Comparison of ENCODE assay signal across 9 cellular contexts in the genomic region with DNA sequence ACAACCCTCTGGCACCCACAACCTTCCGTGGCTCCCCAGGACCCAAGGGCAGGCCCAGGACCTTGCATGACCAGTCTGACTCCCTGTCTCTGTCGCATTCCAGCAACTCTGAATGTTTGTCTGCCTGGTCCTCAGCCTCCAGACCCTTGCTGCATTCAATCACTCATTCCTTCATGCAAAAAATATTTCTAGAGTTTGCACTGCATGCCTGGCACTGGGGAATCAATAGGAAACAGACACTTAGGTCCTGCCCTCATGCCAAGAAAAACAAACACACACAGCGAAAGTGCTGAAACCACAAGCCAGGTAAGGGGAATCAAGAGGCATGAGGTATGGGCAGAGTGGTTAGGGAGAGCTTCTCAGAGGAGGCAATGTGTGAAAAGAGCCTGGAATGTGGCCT. TPM values are rescaled to one million over a fixed set of nuclear protein-coding genes. Genes with fewer than 3 reads are reported as not detected.
"Had no signal": no experiment of that assay in that cellular context is flagged by ENCODE, and none has a peak within 500 bp of the region (broad histone marks: within the 10 kb centered on the region; RNA-seq: fewer than 3 reads in every experiment).

No MANE protein-coding gene starts in this region.

RNA-seq across cellular contexts. Expression of a gene that starts 1.9 kb away (rescaled TPM):
- total RNA-seq: HepG2, HT1080, IMR-90, OCI-LY7, PC-3, Peyer's patch, Right ventricle myocardium inferior, RPMI7951, SJCRH30 had no signal
